Comparison of ENCODE assay signal across 17 cellular contexts in genomic region chr4:78309352-78309751, GRCh38.
DNase-seq lines count a peak whose midpoint lies in the region; ATAC-seq, FAIRE-seq and TF ChIP-seq lines count a peak whose summit lies in the region.
"Had no signal": no experiment of that assay in that cellular context is flagged by ENCODE, and none has a peak within 500 bp of the region (broad histone marks: within the 10 kb centered on the region; RNA-seq: fewer than 3 reads in every experiment).

No MANE protein-coding gene starts in this region.

- H3K79me1 ChIP-seq in H1 (ENCODE audit: low read depth, low read length) = no peaks in the 10 kb centered on the region

- no peaks in the 10 kb centered on the region for H3K23me2 ChIP-seq in H1 (ENCODE audit: low read depth, low read length)

- intact Hi-C loops in activated T-helper 1 cell treated with anti-CD3 and anti-CD28 coated beads, Interleukin-12 subunit alpha, Interleukin-12 subunit beta, Interleukin-2, Interleukin-4 antibody, amounts not matched to agents 30 ng/mL and 10 ng/mL and 1 ng/mL, durations not matched to agents 14 hours and 24 hours and 36 hours (cut with micrococcal nuclease) = no loop called here

- H3K27me3 ChIP-seq in H1 (replicated peaks in 1 of 4; ENCODE audit: control insufficient read depth in 3 of 4, extremely low read depth in 1 of 4, insufficient read depth in 3 of 4, low read length in 3 of 4) = no peaks in the 10 kb centered on the region
- no peaks in the 10 kb centered on the region for H3K27me3 ChIP-seq in neural progenitor cell

- no peak overlapping the region for H3K18ac ChIP-seq in H1 (ENCODE audit: extremely low read depth, low read length)

- no peak for ATAC-seq in HG02938 (IDR thresholded peaks at IDR 0.05; ENCODE audit: unreplicated experiment)

- no peak overlapping the region for H4K5ac ChIP-seq in H1 (ENCODE audit: insufficient read length, low read depth, low read length)

- H3K9me3 Mint-ChIP-seq in activated T-helper 1 cell treated with anti-CD3 and anti-CD28 coated beads, Interleukin-12 subunit alpha, Interleukin-12 subunit beta, Interleukin-2, Interleukin-4 antibody, amounts not matched to agents 30 ng/mL and 10 ng/mL and 1 ng/mL, durations not matched to agents 14 hours and 24 hours and 36 hours = no peaks in the 10 kb centered on the region
- peaks cover 5% of the 10 kb centered on the region for H3K9me3 Mint-ChIP-seq in neural progenitor cell

- FAIRE-seq in H1 (lab: Jason Lieb, UNC) = no peak
- FAIRE-seq: G401.6, GM12892, GM19239, H54 had no signal

- no peak overlapping the region for H3K4ac ChIP-seq in H1 (replicated peaks; ENCODE audit: insufficient read length, low read depth, low read length)

- H3K27ac Mint-ChIP-seq in activated T-helper 1 cell treated with anti-CD3 and anti-CD28 coated beads, Interleukin-12 subunit alpha, Interleukin-12 subunit beta, Interleukin-2, Interleukin-4 antibody, amounts not matched to agents 30 ng/mL and 10 ng/mL and 1 ng/mL, durations not matched to agents 14 hours and 24 hours and 36 hours = peak overlapping the region; percentile 58
- no peak overlapping the region for H3K27ac Mint-ChIP-seq in neural progenitor cell
- H3K27ac Mint-ChIP-seq: CD4-positive, alpha-beta memory T cell had no signal

- H3K27ac ChIP-seq in H1 (ENCODE audit: low read depth, low read length) (no peak overlapping the region), neural progenitor cell (no peak overlapping the region)
- H3K27ac ChIP-seq: GM23248 had no signal

- H3F3A ChIP-seq in neural progenitor cell (ENCODE audit: low read depth) = peaks cover 10% of the 10 kb centered on the region

- no peak overlapping the region for H3K4me3 ChIP-seq in H1 (ENCODE audit: extremely low read depth in 1 of 4, insufficient read depth in 2 of 4, low read depth in 3 of 4, low read length in 4 of 4)
- H3K4me3 ChIP-seq in neural progenitor cell = no peak overlapping the region
- H3K4me3 ChIP-seq: GM23248 had no signal

- H3K9me3 ChIP-seq in H1 (ENCODE audit: insufficient read depth in 2 of 2, low read depth in 1 of 2, low read length in 1 of 2) (no peaks in the 10 kb centered on the region), neural progenitor cell (ENCODE audit: low read depth) (no peaks in the 10 kb centered on the region)

- no peak for TF ChIP-seq CTCF in H1 (IDR thresholded peaks at IDR 0.05; ENCODE audit: control extremely low read depth in 1 of 3, insufficient read depth in 1 of 3, low read depth in 1 of 3, low read length in 3 of 3)
- TF ChIP-seq CTCF in neural progenitor cell (IDR thresholded peaks at IDR 0.05) = no peak

- POLR2A ChIA-PET in H1 (lab: Charles Lee; ENCODE audit: partially characterized antibody) = interaction anchor here (1.4 to 3.5 kb wide), 2 partner anchors 250 to 253 kb away, joined by 6 to 14 read pairs; partner anchors contain the start of gene FRAS1

- H3K4me2 ChIP-seq in H1 (ENCODE audit: insufficient read depth in 1 of 2, low read depth in 2 of 2, low read length in 2 of 2) (no peak overlapping the region), neural progenitor cell (peak overlapping the region; percentile 5)

- no peak overlapping the region for H3K56ac ChIP-seq in H1 (replicated peaks; ENCODE audit: insufficient read length, low read depth, low read length)

- H2BK5ac ChIP-seq in H1 (ENCODE audit: low read depth, low read length) = no peak overlapping the region

- no peak overlapping the region for H2BK12ac ChIP-seq in H1 (ENCODE audit: low read depth, low read length)

- WGBS in H1 (ENCODE audit: extremely low coverage in 1 of 2, insufficient coverage in 1 of 2, insufficient read length in 1 of 2, insufficient replicate concordance in 2 of 2, low coverage in 1 of 2, low lambda C conversion rate in 2 of 2, missing lambda C conversion rate in 1 of 2), 2 experiments = 91% methylated on average over 2 of the region's 2 CpGs; no CpG with 5 or more reads in 1 of the 2 experiments

- no peak overlapping the region for H3K4me3 Mint-ChIP-seq in activated T-helper 1 cell treated with anti-CD3 and anti-CD28 coated beads, Interleukin-12 subunit alpha, Interleukin-12 subunit beta, Interleukin-2, Interleukin-4 antibody, amounts not matched to agents 30 ng/mL and 10 ng/mL and 1 ng/mL, durations not matched to agents 14 hours and 24 hours and 36 hours
- no peak overlapping the region for H3K4me3 Mint-ChIP-seq in neural progenitor cell
- H3K4me3 Mint-ChIP-seq: CD4-positive, alpha-beta memory T cell had no signal

- peaks cover 3 to 22% (median 10%) of the 10 kb centered on the region in 4 experiments; a peak in 6 of 7 replicates for H3K4me1 ChIP-seq in H1 (replicated peaks in 1 of 4; ENCODE audit: control insufficient read depth in 3 of 4, insufficient read depth in 4 of 4, low read length in 3 of 4)
- peaks cover 27% of the 10 kb centered on the region for H3K4me1 ChIP-seq in neural progenitor cell

- no peak overlapping the region for H2AK5ac ChIP-seq in H1 (ENCODE audit: low read depth, low read length)

- TF ChIP-seq POLR2A in H1 (IDR thresholded peaks at IDR 0.05; ENCODE audit: control extremely low read depth in 1 of 2, low read depth in 2 of 2, low read length in 2 of 2) = no peak

- DNase-seq in activated T-helper 1 cell treated with anti-CD3 and anti-CD28 coated beads, Interleukin-12 subunit alpha, Interleukin-12 subunit beta, Interleukin-2, Interleukin-4 antibody, amounts not matched to agents 30 ng/mL and 10 ng/mL and 1 ng/mL, durations not matched to agents 14 hours and 24 hours and 36 hours (ENCODE audit: low spot score) = no peak
- DNase-seq in H1 (ENCODE audit: low read depth in 1 of 2, low spot score in 2 of 2) (no peak), neural progenitor cell (ENCODE audit: low spot score) (no peak), NCI-H524 treated with DMSO at 0.1 percent for 48 hours (lab: John Stamatoyannopoulos, UW) (no peak), DMS153 treated with DMSO at 0.1 percent for 48 hours (lab: John Stamatoyannopoulos, UW; ENCODE audit: unreplicated experiment) (no peak)
- DNase-seq: C1 segment of cervical spinal cord; Calu3; CD4-positive, alpha-beta memory T cell; COR-L47; DND-41; GM23248; HCEC 1CT had no signal

- no peak for TF ChIP-seq EP300 in H1 (IDR thresholded peaks at IDR 0.05; ENCODE audit: borderline replicate concordance in 1 of 2, low read depth in 2 of 2, low read length in 2 of 2)

- no peak overlapping the region for H2BK120ac ChIP-seq in H1 (replicated peaks; ENCODE audit: low read depth, low read length)

- TF ChIP-seq RAD21 in H1 (IDR thresholded peaks at IDR 0.05 in 1 of 2, conservative IDR thresholded peaks at IDR 0.05 in 1 of 2; ENCODE audit: low read depth in 2 of 2, low read length in 2 of 2) = no peak

- H3K36me3 Mint-ChIP-seq in activated T-helper 1 cell treated with anti-CD3 and anti-CD28 coated beads, Interleukin-12 subunit alpha, Interleukin-12 subunit beta, Interleukin-2, Interleukin-4 antibody, amounts not matched to agents 30 ng/mL and 10 ng/mL and 1 ng/mL, durations not matched to agents 14 hours and 24 hours and 36 hours (ENCODE audit: low read depth) = peaks cover 2% of the 10 kb centered on the region
- peaks cover 7% of the 10 kb centered on the region for H3K36me3 Mint-ChIP-seq in neural progenitor cell
- H3K36me3 Mint-ChIP-seq: CD4-positive, alpha-beta memory T cell had no signal

- H3K23ac ChIP-seq in H1 (ENCODE audit: insufficient read length) = no peak overlapping the region

- CTCF ChIA-PET in H1 (lab: Charles Lee; ENCODE audit: partially characterized antibody) = interaction anchor here (0.7 to 3.2 kb wide), 5 partner anchors 17 to 891 kb away, joined by 3 to 14 read pairs (median 3); no protein-coding TSS in a partner anchor

- H3K79me2 ChIP-seq in H1 (ENCODE audit: control insufficient read depth in 1 of 2, insufficient read depth in 2 of 2, low read length in 2 of 2) (no peaks in the 10 kb centered on the region), neural progenitor cell (ENCODE audit: low read depth) (no peaks in the 10 kb centered on the region)

- H3K4me1 Mint-ChIP-seq in activated T-helper 1 cell treated with anti-CD3 and anti-CD28 coated beads, Interleukin-12 subunit alpha, Interleukin-12 subunit beta, Interleukin-2, Interleukin-4 antibody, amounts not matched to agents 30 ng/mL and 10 ng/mL and 1 ng/mL, durations not matched to agents 14 hours and 24 hours and 36 hours (ENCODE audit: low read depth) = peaks cover 20% of the 10 kb centered on the region
- H3K4me1 Mint-ChIP-seq in neural progenitor cell = peaks cover 29% of the 10 kb centered on the region
- H3K4me1 Mint-ChIP-seq: CD4-positive, alpha-beta memory T cell had no signal

- H4K8ac ChIP-seq in H1 (ENCODE audit: extremely low read depth, insufficient read depth, low read length) = no peak overlapping the region

- no peak overlapping the region for H2BK20ac ChIP-seq in H1 (ENCODE audit: low read length)

- H2AFZ ChIP-seq in H1 (ENCODE audit: low read length) = no peak overlapping the region
- no peak overlapping the region for H2AFZ ChIP-seq in neural progenitor cell (replicated peaks)

- no peak overlapping the region for H3K14ac ChIP-seq in H1 (ENCODE audit: insufficient read length)

- peaks cover 10% of the 10 kb centered on the region for H3K27me3 Mint-ChIP-seq in activated T-helper 1 cell treated with anti-CD3 and anti-CD28 coated beads, Interleukin-12 subunit alpha, Interleukin-12 subunit beta, Interleukin-2, Interleukin-4 antibody, amounts not matched to agents 30 ng/mL and 10 ng/mL and 1 ng/mL, durations not matched to agents 14 hours and 24 hours and 36 hours (ENCODE audit: insufficient read depth)
- peaks cover 2% of the 10 kb centered on the region for H3K27me3 Mint-ChIP-seq in neural progenitor cell (ENCODE audit: insufficient read depth, low read depth)

- H4K20me1 ChIP-seq in H1 (replicated peaks in 1 of 2; ENCODE audit: control insufficient read depth in 1 of 2, insufficient read depth in 2 of 2, low read length in 2 of 2) = no peaks in the 10 kb centered on the region
- no peaks in the 10 kb centered on the region for H4K20me1 ChIP-seq in neural progenitor cell (ENCODE audit: low read depth)

- H3K9ac ChIP-seq in H1 (replicated peaks in 1 of 4; ENCODE audit: extremely low read depth in 1 of 4, low read depth in 3 of 4, low read length in 3 of 4) (no peak overlapping the region), neural progenitor cell (no peak overlapping the region)
- H3K9ac ChIP-seq: GM23248 had no signal

- no peak overlapping the region for H4K91ac ChIP-seq in H1 (replicated peaks; ENCODE audit: insufficient read length, low read length)

- no peak overlapping the region for H2BK15ac ChIP-seq in H1 (ENCODE audit: low read length)

- peaks cover 5 to 37% (median 21%) of the 10 kb centered on the region in 4 experiments; a peak in 7 of 8 replicates for H3K36me3 ChIP-seq in H1 (ENCODE audit: control insufficient read depth in 2 of 4, insufficient read depth in 4 of 4, low read length in 3 of 4)
- H3K36me3 ChIP-seq in neural progenitor cell = no peaks in the 10 kb centered on the region

TF ChIP-seq in H1, 55 proteins besides CTCF, POLR2A, EP300 and RAD21:
- TF ChIP-seq RBBP5 (IDR thresholded peaks at IDR 0.05; ENCODE audit: borderline replicate concordance, low read depth, low read length) (no peak), KDM1A (IDR thresholded peaks at IDR 0.05; ENCODE audit: borderline replicate concordance, low read length) (peak; percentile 85)
